ENCODE assay signal across 8 cellular contexts in the genomic region with DNA sequence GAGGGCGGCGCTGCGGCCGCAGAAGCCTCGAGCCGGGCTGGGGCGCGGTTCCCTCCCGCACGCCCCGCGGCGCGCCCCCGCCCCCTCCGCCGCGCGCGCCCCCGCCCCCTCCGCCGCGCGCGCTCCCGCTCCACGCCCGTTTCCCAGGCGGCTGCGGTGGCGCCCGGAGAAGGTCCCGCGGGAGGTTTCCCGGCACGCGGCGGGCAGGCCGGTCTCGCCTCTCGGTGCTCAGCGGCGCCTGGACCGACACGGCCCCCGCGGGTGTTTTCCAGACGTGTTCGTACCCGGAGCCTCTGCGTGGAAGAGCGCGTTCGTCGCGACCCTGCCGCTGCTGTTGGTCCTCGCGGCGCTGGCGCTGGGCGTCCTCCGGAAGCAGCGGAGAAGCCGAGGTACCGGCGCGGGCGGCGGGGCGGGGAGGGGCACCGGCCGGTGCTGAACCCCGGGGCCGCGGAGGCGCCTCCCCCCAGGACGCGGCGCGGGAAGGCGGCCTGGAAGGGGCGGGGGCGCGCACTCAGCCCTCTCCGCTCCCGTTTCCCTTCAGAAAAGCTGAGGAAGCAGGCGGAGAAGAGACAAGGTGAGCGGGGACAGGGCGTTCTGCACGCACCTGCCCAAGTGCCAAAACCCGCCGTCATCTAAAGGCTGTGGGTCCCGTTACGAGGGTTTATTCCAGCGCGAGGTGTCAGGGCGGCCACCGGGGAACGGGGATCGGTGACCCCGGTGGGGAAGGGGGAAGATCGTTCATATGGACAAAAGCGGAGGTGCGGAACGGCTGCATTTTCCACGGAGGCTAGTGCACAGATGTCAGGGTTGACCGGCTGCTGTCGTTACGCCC. TPM values are rescaled to one million over a fixed set of nuclear protein-coding genes. Genes with fewer than 3 reads are reported as not detected.
A peak's percentile ranks its signal among the peaks of the same experiment; 100 is the strongest.
DNase-seq lines count a peak whose midpoint lies in the region; ATAC-seq, FAIRE-seq and TF ChIP-seq lines count a peak whose summit lies in the region.

No MANE protein-coding gene starts in this region.

- H3K9me3 Mint-ChIP-seq in naive B cell, result peaks cover 0 to 12% (median 3%) of the 10 kb centered on the region in 7 donors

- no peak overlapping the region for H4K91ac ChIP-seq in H1 (replicated peaks; ENCODE audit: insufficient read length, low read length)

- no peak overlapping the region for H3K9ac ChIP-seq in H1 (replicated peaks in 1 of 4; ENCODE audit: extremely low read depth in 1 of 4, low read depth in 3 of 4, low read length in 3 of 4)

- H2BK20ac ChIP-seq in H1 (ENCODE audit: low read length), result no peak overlapping the region

- H3K23me2 ChIP-seq in H1 (ENCODE audit: low read depth, low read length), result peaks cover 10% of the 10 kb centered on the region; the same call in 1 of the 2 replicates

- no peaks in the 10 kb centered on the region for H3K9me3 ChIP-seq in Peyer's patch
- H3K9me3 ChIP-seq in H1 (ENCODE audit: insufficient read depth in 2 of 2, low read depth in 1 of 2, low read length in 1 of 2), result no peaks in the 10 kb centered on the region; a peak in 1 of 4 replicates

- no peak overlapping the region for H2AK5ac ChIP-seq in H1 (ENCODE audit: low read depth, low read length)

- H3K79me1 ChIP-seq in H1 (ENCODE audit: low read depth, low read length), result no peaks in the 10 kb centered on the region

- H2BK15ac ChIP-seq in H1 (ENCODE audit: low read length), result no peak overlapping the region

- H3K4me1 ChIP-seq in Peyer's patch, result peaks cover 0 to 16% (median 6%) of the 10 kb centered on the region in 4 donors
- H3K4me1 ChIP-seq in H1 (replicated peaks in 1 of 4; ENCODE audit: control insufficient read depth in 3 of 4, insufficient read depth in 4 of 4, low read length in 3 of 4), result peaks cover 3 to 16% (median 9%) of the 10 kb centered on the region in 4 experiments; a peak in 6 of 7 replicates

- ATAC-seq in naive B cell (ENCODE audit: low read depth in 2 of 2) (peak; percentile 9 to 10), HG03095 (IDR thresholded peaks at IDR 0.05; ENCODE audit: unreplicated experiment) (no peak)

- peaks cover 2 to 4% of the 10 kb centered on the region in 2 experiments for H4K20me1 ChIP-seq in H1 (replicated peaks in 1 of 2; ENCODE audit: control insufficient read depth in 1 of 2, insufficient read depth in 2 of 2, low read length in 2 of 2)

- WGBS in H1 (ENCODE audit: extremely low coverage in 1 of 2, insufficient coverage in 1 of 2, insufficient read length in 1 of 2, insufficient replicate concordance in 2 of 2, low coverage in 1 of 2, low lambda C conversion rate in 2 of 2, missing lambda C conversion rate in 1 of 2), 2 experiments, result 4% methylated on average over 46 of the region's 111 CpGs; no CpG with 5 or more reads in 1 of the 2 experiments

- H2BK5ac ChIP-seq in H1 (ENCODE audit: low read depth, low read length), result no peak overlapping the region

- H4K8ac ChIP-seq in H1 (ENCODE audit: extremely low read depth, insufficient read depth, low read length), result 0 out of 2 replicates have a peak overlapping the region, but pooled peaks have one; percentile 51

- TF ChIP-seq EP300 in H1 (IDR thresholded peaks at IDR 0.05; ENCODE audit: borderline replicate concordance in 1 of 2, low read depth in 2 of 2, low read length in 2 of 2), result no peak

- no peak for TF ChIP-seq RAD21 in H1 (IDR thresholded peaks at IDR 0.05 in 1 of 2, conservative IDR thresholded peaks at IDR 0.05 in 1 of 2; ENCODE audit: low read depth in 2 of 2, low read length in 2 of 2)

- POLR2A ChIA-PET in H1 (lab: Charles Lee; ENCODE audit: partially characterized antibody), result interaction anchor here (1.2 kb wide), 1 partner anchor 14 kb away, joined by 3 read pairs; no protein-coding TSS in a partner anchor

- DNase-seq in Peyer's patch (peak in 1 of 3 donors; percentile 56), H1 (ENCODE audit: low read depth in 1 of 2, low spot score in 2 of 2) (peak in 1 of 2 experiments; percentile 70), naive B cell (peak; percentile 9), NCI-H526 (lab: John Stamatoyannopoulos, UW) (no peak), NCI-H1092 treated with DMSO at 0.1 percent for 48 hours (lab: John Stamatoyannopoulos, UW) (no peak), NCI-H187 treated with DMSO at 0.1 percent for 48 hours (lab: John Stamatoyannopoulos, UW) (no peak)

- H2AFZ ChIP-seq in H1 (ENCODE audit: low read length), result peak overlapping the region; percentile 77

- H3K4me3 ChIP-seq in GM12875 (ENCODE audit: low read depth, low read length) (peak overlapping the region; percentile 58), Peyer's patch (peak overlapping the region; percentile 38 to 67 (median 55)), H1 (ENCODE audit: extremely low read depth in 1 of 4, insufficient read depth in 2 of 4, low read depth in 3 of 4, low read length in 4 of 4) (peak overlapping the region; percentile 57 to 85 (median 68))

- peaks cover 47 to 83% (median 75%) of the 10 kb centered on the region in 3 donors for H3K27me3 Mint-ChIP-seq in naive B cell

- H3K79me2 ChIP-seq in H1 (ENCODE audit: control insufficient read depth in 1 of 2, insufficient read depth in 2 of 2, low read length in 2 of 2), result no peaks in the 10 kb centered on the region

- peak overlapping the region in 1 of 4 donors; percentile 42 for H3K27ac ChIP-seq in Peyer's patch
- no peak overlapping the region for H3K27ac ChIP-seq in H1 (ENCODE audit: low read depth, low read length)

- no peaks in the 10 kb centered on the region for H3K36me3 ChIP-seq in Peyer's patch
- H3K36me3 ChIP-seq in H1 (ENCODE audit: control insufficient read depth in 2 of 4, insufficient read depth in 4 of 4, low read length in 3 of 4), result no peaks in the 10 kb centered on the region; a peak in 1 of 8 replicates

- H2BK12ac ChIP-seq in H1 (ENCODE audit: low read depth, low read length), result no peak overlapping the region

- H3K4me1 Mint-ChIP-seq in naive B cell, result peaks cover 17 to 31% (median 28%) of the 10 kb centered on the region in 3 donors

- H3K18ac ChIP-seq in H1 (ENCODE audit: extremely low read depth, low read length), result no peak overlapping the region

- H2BK120ac ChIP-seq in H1 (replicated peaks; ENCODE audit: low read depth, low read length), result no peak overlapping the region

- FAIRE-seq in H1 (lab: Jason Lieb, UNC), result no peak

- peak overlapping the region; percentile 95 to 100 for H3K4me2 ChIP-seq in H1 (ENCODE audit: insufficient read depth in 1 of 2, low read depth in 2 of 2, low read length in 2 of 2)

- no peak overlapping the region for H3K4ac ChIP-seq in H1 (replicated peaks; ENCODE audit: insufficient read length, low read depth, low read length)

- CTCF ChIA-PET in H1 (lab: Charles Lee; ENCODE audit: partially characterized antibody), result interaction anchor here (1.3 to 2.4 kb wide), 4 partner anchors 11 to 184 kb away, joined by 4 to 13 read pairs (median 6); no protein-coding TSS in a partner anchor

- TF ChIP-seq POLR2A in Peyer's patch (IDR thresholded peaks at IDR 0.05) (no peak), H1 (IDR thresholded peaks at IDR 0.05; ENCODE audit: control extremely low read depth in 1 of 2, low read depth in 2 of 2, low read length in 2 of 2) (no peak)

- no peak overlapping the region for H3K56ac ChIP-seq in H1 (replicated peaks; ENCODE audit: insufficient read length, low read depth, low read length)

- H3K4me3 Mint-ChIP-seq in naive B cell, result peak overlapping the region; percentile 71 to 90 (median 84)

- H3K27ac Mint-ChIP-seq in naive B cell, result peak overlapping the region in 3 of 6 donors; percentile 28 to 78 (median 59)

- peaks cover 0 to 5% of the 10 kb centered on the region in 2 donors for H3K36me3 Mint-ChIP-seq in naive B cell

- H3K27me3 ChIP-seq in Peyer's patch, result peaks cover 0 to 23% of the 10 kb centered on the region in 2 donors
- H3K27me3 ChIP-seq in H1 (replicated peaks in 1 of 4; ENCODE audit: control insufficient read depth in 3 of 4, extremely low read depth in 1 of 4, insufficient read depth in 3 of 4, low read length in 3 of 4), result peaks cover 46 to 85% (median 70%) of the 10 kb centered on the region in 4 experiments

- TF ChIP-seq CTCF in GM12875 (IDR thresholded peaks at IDR 0.05; ENCODE audit: borderline replicate concordance, insufficient read depth, low read depth, low read length), result no peak
- TF ChIP-seq CTCF in Peyer's patch (IDR thresholded peaks at IDR 0.05), result no peak
- no peak for TF ChIP-seq CTCF in H1 (IDR thresholded peaks at IDR 0.05; ENCODE audit: control extremely low read depth in 1 of 3, insufficient read depth in 1 of 3, low read depth in 1 of 3, low read length in 3 of 3)

- no peak overlapping the region for H3K14ac ChIP-seq in H1 (ENCODE audit: insufficient read length)

- H3K23ac ChIP-seq in H1 (ENCODE audit: insufficient read length), result no peak overlapping the region

- H4K5ac ChIP-seq in H1 (ENCODE audit: insufficient read length, low read depth, low read length), result no peak overlapping the region

TF ChIP-seq in H1, 55 proteins besides CTCF, POLR2A, EP300 and RAD21 (continues in another document):
- TF ChIP-seq CTBP2 (IDR thresholded peaks at IDR 0.05; ENCODE audit: borderline replicate concordance, insufficient read depth, insufficient read length, low read length), result no peak
- TF ChIP-seq RBBP5 (IDR thresholded peaks at IDR 0.05; ENCODE audit: borderline replicate concordance, low read depth, low read length), result peak; percentile 68
- no peak for TF ChIP-seq CREB1 (IDR thresholded peaks at IDR 0.05)
- TF ChIP-seq BRCA1 (IDR thresholded peaks at IDR 0.05; ENCODE audit: low read depth, low read length), result no peak
- no peak for TF ChIP-seq EZH2 (IDR thresholded peaks at IDR 0.05; ENCODE audit: low read depth, low read length, severe bottlenecking)
- TF ChIP-seq SAP30 (IDR thresholded peaks at IDR 0.05; ENCODE audit: insufficient read depth, insufficient replicate concordance, low read length), result no peak
- no peak for TF ChIP-seq GABPA (IDR thresholded peaks at IDR 0.05; ENCODE audit: borderline replicate concordance, insufficient read depth, low read length)
- peak; percentile 71 for TF ChIP-seq KDM4A (IDR thresholded peaks at IDR 0.05; ENCODE audit: low read depth, low read length, severe bottlenecking)

RNA-seq across cellular contexts. Expression of gene BTNL9, which starts 13.1 kb away (rescaled TPM):
- 10 to 100 TPM in 1 of 4 donors, 1 to 10 TPM in 3; 5.3 to 48.7 (median 8.7) TPM for total RNA-seq in Peyer's patch
- 0.65 and 0.89 TPM in 2 replicates for total RNA-seq in H1 (2021; fragmentation: NEBNext Ultra II Directional; extraction: Animal tissue kit (Norgen Biotek cat#: 25700))
- polyA plus RNA-seq in H1 (2011; rRNA removed) (0.23 and 0.46 TPM in 2 replicates), naive B cell (ENCODE audit: low read depth in 6 of 6) (1 to 10 TPM in 1 of 6 donors, under 1 TPM in 5; 0.08 to 1.4 (median 0.58) TPM)
- 0.62 TPM for polyA plus RNA-seq in H1 (2011; cell fraction: cytosol; rRNA removed)
- 0.97 TPM for polyA plus RNA-seq in H1 (2011; cell fraction: nucleus; rRNA removed)
- 0.56 to 1.2 TPM (median 0.60 TPM) in 3 of 4 replicates, not detected in the other for polyA plus RNA-seq in H1 (2012, experiment 1 of 2)
- 0.08 TPM for polyA plus RNA-seq in H1 (2012, experiment 2 of 2)
- polyA plus RNA-seq in H1 (2013, experiment 1 of 2), result 0.73 TPM
- 1.3 TPM for polyA plus RNA-seq in H1 (2013, experiment 2 of 2)
- 0.03 and 0.07 TPM in 2 replicates for polyA minus RNA-seq in H1 (2011; rRNA and poly(A)+ RNA removed)
- not detected for polyA minus RNA-seq in H1 (2011; cell fraction: cytosol; rRNA and poly(A)+ RNA removed)
- polyA minus RNA-seq in H1 (2011; cell fraction: nucleus; rRNA and poly(A)+ RNA removed), result 0.70 TPM
